ENCODE assay signal across 9 cellular contexts in the genomic region with DNA sequence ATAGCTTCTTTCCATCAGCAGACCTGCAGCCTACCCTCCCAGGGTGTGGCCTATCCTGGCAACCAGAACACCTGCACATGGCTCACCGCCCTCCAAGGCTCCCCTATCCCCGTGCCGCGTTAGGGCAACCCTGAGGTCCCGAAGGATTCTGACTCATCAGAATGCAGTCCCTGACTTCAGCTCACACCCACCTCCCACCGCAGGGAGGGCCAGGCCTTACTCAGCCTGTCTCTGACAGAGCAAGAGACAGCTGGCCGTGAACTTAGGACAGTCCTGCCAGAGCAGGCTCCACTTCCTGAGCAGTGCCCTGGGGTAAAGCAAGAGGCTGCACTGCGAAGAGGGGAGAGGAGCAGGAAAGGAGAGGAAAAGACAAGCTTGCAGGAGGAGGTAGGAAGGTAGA.
DNase-seq lines count a peak whose midpoint lies in the region; ATAC-seq, FAIRE-seq and TF ChIP-seq lines count a peak whose summit lies in the region.
"Had no signal": no experiment of that assay in that cellular context is flagged by ENCODE, and none has a peak within 500 bp of the region (broad histone marks: within the 10 kb centered on the region; RNA-seq: fewer than 3 reads in every experiment).

No MANE protein-coding gene starts in this region.

- no peak overlapping the region for H3K4me3 ChIP-seq in psoas muscle
- no peak overlapping the region for H3K4me3 ChIP-seq in OCI-LY7 (ENCODE audit: low read depth, low read length, poor library complexity, severe bottlenecking)
- H3K4me3 ChIP-seq in neural progenitor cell: no peak overlapping the region

- peaks cover 7% of the 10 kb centered on the region for H3K27me3 Mint-ChIP-seq in neural progenitor cell (ENCODE audit: insufficient read depth, low read depth)

- POLR2A ChIA-PET in OCI-LY7 (lab: Charles Lee): interaction anchor here (0.5 to 0.6 kb wide), 2 partner anchors 112 to 209 kb away, joined by 3 to 5 read pairs; no protein-coding TSS in a partner anchor

- peak overlapping the region; percentile 21 for H3K27ac ChIP-seq in foreskin keratinocyte
- no peak overlapping the region for H3K27ac ChIP-seq in psoas muscle
- H3K27ac ChIP-seq in OCI-LY7 (ENCODE audit: low read depth, low read length, poor library complexity, severe bottlenecking): no peak overlapping the region
- H3K27ac ChIP-seq in neural progenitor cell: no peak overlapping the region

- intact Hi-C loops in psoas muscle (cut with DNase I) (no loop called here), OCI-LY7 (cut with micrococcal nuclease; ENCODE audit: unreplicated experiment) (no loop called here)

- H4K20me1 ChIP-seq in OCI-LY7 (ENCODE audit: insufficient read depth, low read length) (no peaks in the 10 kb centered on the region), neural progenitor cell (ENCODE audit: low read depth) (no peaks in the 10 kb centered on the region)

- H3K27me3 ChIP-seq in foreskin keratinocyte (no peaks in the 10 kb centered on the region), psoas muscle (ENCODE audit: insufficient read depth in 3 of 3, low read length in 2 of 3) (no peaks in the 10 kb centered on the region), neural progenitor cell (no peaks in the 10 kb centered on the region)

- TF ChIP-seq CTCF in foreskin keratinocyte (conservative IDR thresholded peaks at IDR 0.05) (no peak), psoas muscle (IDR thresholded peaks at IDR 0.05) (no peak), OCI-LY7 (conservative IDR thresholded peaks at IDR 0.05; ENCODE audit: low read length) (no peak), neural progenitor cell (IDR thresholded peaks at IDR 0.05) (no peak), D721Med (IDR thresholded peaks at IDR 0.05; ENCODE audit: insufficient read depth, missing control alignments) (no peak)

- FAIRE-seq in D721Med (lab: Jason Lieb, UNC): no peak

- no peak overlapping the region for H3K9ac ChIP-seq in neural progenitor cell

- no peak overlapping the region for H3K27ac Mint-ChIP-seq in neural progenitor cell

- peak; percentile 81 for DNase-seq in EL
- DNase-seq in SW480 (ENCODE audit: low spot score): peak; percentile 96
- DNase-seq in foreskin keratinocyte: peak; percentile 89 to 96
- DNase-seq in psoas muscle: peak; percentile 64 to 68
- no peak for DNase-seq in foreskin melanocyte
- no peak for DNase-seq in OCI-LY7 (ENCODE audit: low spot score)
- no peak for DNase-seq in neural progenitor cell (ENCODE audit: low spot score)
- no peak for DNase-seq in D721Med (ENCODE audit: insufficient read length, low spot score)
- DNase-seq: activated CD8-positive, alpha-beta memory T cell treated with anti-CD3 and anti-CD28 coated beads, Interleukin-2, amount 50 U/mL, for 4 hours had no signal

- H3K9me3 ChIP-seq in psoas muscle: no peaks in the 10 kb centered on the region
- no peaks in the 10 kb centered on the region for H3K9me3 ChIP-seq in OCI-LY7 (ENCODE audit: low read length)
- no peaks in the 10 kb centered on the region for H3K9me3 ChIP-seq in neural progenitor cell (ENCODE audit: low read depth)

- CTCF ChIA-PET in OCI-LY7 (lab: Charles Lee; ENCODE audit: unreplicated experiment): no interaction called here

- H3K36me3 Mint-ChIP-seq in neural progenitor cell: peaks cover 14% of the 10 kb centered on the region

- H3K4me1 ChIP-seq in foreskin keratinocyte (peaks cover 15% of the 10 kb centered on the region), psoas muscle (no peaks in the 10 kb centered on the region), OCI-LY7 (ENCODE audit: insufficient read depth, low read length, poor library complexity, severe bottlenecking) (peaks cover 20% of the 10 kb centered on the region), neural progenitor cell (peaks cover 13% of the 10 kb centered on the region)

- H3K9me2 ChIP-seq in OCI-LY7 (ENCODE audit: insufficient read depth, low read length): no peaks in the 10 kb centered on the region

- H3K36me3 ChIP-seq in psoas muscle (ENCODE audit: insufficient read depth in 1 of 2, low read depth in 1 of 2) (peaks cover 0 to 19% of the 10 kb centered on the region in 2 donors), OCI-LY7 (ENCODE audit: insufficient read depth, low read length) (peaks cover 27% of the 10 kb centered on the region), neural progenitor cell (no peaks in the 10 kb centered on the region)

- H3F3A ChIP-seq in neural progenitor cell (ENCODE audit: low read depth): no peaks in the 10 kb centered on the region

- H2AFZ ChIP-seq in OCI-LY7 (ENCODE audit: low read length) (no peak overlapping the region), neural progenitor cell (replicated peaks) (no peak overlapping the region)

- ATAC-seq in foreskin keratinocyte: peak; percentile 98
- peak; percentile 30 to 68 (median 41) for ATAC-seq in psoas muscle

- H3K4me2 ChIP-seq in OCI-LY7 (ENCODE audit: low read length) (no peak overlapping the region), neural progenitor cell (no peak overlapping the region)

- H3K4me1 Mint-ChIP-seq in neural progenitor cell: peaks cover 46% of the 10 kb centered on the region

- BruUV-seq in OCI-LY7 (replicated peaks; lab: Mats Ljungman, UMichigan): no TSS peak

- no peaks in the 10 kb centered on the region for H3K9me3 Mint-ChIP-seq in neural progenitor cell

- H3K4me3 Mint-ChIP-seq in neural progenitor cell: no peak overlapping the region

- 41 to 48% (median 47%) methylated on average over 8 of the region's 8 CpGs for WGBS in psoas muscle, 3 donors

- no peaks in the 10 kb centered on the region for H3K79me2 ChIP-seq in OCI-LY7 (ENCODE audit: insufficient read depth, low read depth, low read length)
- no peaks in the 10 kb centered on the region for H3K79me2 ChIP-seq in neural progenitor cell (ENCODE audit: low read depth)

Comparison
In these comparisons a context has a peak if more than half of its experiments do, and no peak if none do; other contexts are left out.
1. DNase-seq: peak in EL (single experiment), SW480 (single experiment), foreskin keratinocyte (2 of 2) and psoas muscle (2 of 2); none in foreskin melanocyte (single experiment), OCI-LY7 (single experiment), neural progenitor cell (single experiment) and D721Med (single experiment).